In the genomic region with DNA sequence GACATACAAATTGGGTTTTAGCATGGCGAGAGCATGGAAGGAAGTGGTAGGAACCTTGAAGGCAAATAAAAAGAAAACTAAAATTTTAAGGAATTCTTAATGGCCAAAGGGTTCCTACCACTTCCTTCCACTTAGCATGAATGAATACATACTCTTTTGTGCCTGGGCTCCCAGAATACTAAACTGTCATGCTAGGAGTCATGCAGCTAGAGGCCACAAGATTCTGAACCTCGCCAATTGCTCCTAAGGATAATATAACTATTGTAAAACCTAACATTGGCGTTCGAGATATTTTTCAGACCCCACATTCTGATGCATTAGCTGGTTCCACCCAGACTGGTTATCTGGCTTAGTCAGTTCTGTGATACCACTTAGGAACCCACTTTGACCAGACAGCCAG, we compare ENCODE assay signal across 1 cellular context.
TF ChIP-seq lines count a peak whose summit lies in the region.

No MANE protein-coding gene starts in this region.

TF ChIP-seq in GM23338, 12 proteins besides CTCF, POLR2A, EP300 and RAD21 (continued from another document):
- TF ChIP-seq JUNB (IDR thresholded peaks at IDR 0.05; ENCODE audit: unreplicated experiment) (no peak), POLR2AphosphoS5 (IDR thresholded peaks at IDR 0.05; ENCODE audit: low read depth) (no peak), STAT1 (IDR thresholded peaks at IDR 0.05; ENCODE audit: unreplicated experiment) (no peak), EZH2 (IDR thresholded peaks at IDR 0.05; ENCODE audit: low read depth, unreplicated experiment) (no peak)
